24 cellular contexts compared by ENCODE assay signal in the genomic region with DNA sequence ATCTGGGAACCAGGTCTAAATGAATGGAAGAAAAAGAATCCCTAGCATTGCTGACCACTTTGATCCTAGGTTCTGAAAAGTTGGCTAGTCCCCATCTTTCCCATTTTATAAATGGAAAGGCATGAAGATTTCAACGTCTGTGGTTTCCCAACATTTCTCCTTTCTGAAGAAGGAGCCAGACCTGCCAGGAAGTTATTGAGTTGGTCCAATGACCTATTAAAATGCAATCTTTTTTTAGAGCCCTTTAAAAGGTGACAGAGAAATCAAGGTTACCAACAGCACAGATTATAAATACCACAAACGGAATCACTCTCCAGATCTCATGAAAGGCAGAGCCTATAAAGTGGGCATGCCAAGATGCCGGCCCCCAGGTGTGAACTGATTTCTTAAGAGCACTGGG.
A peak's percentile ranks its signal among the peaks of the same experiment; 100 is the strongest.
DNase-seq lines count a peak whose midpoint lies in the region; ATAC-seq, FAIRE-seq and TF ChIP-seq lines count a peak whose summit lies in the region.
"Had no signal": no experiment of that assay in that cellular context is flagged by ENCODE, and none has a peak within 500 bp of the region (broad histone marks: within the 10 kb centered on the region; RNA-seq: fewer than 3 reads in every experiment).

No MANE protein-coding gene starts in this region.

- H3K27me3 Mint-ChIP-seq in astrocyte (ENCODE audit: low read depth, unreplicated experiment), result peaks cover 1% of the 10 kb centered on the region
- peaks cover 9% of the 10 kb centered on the region for H3K27me3 Mint-ChIP-seq in T-helper 2 cell treated with Interferon-gamma antibody and Interleukin-4, amounts not matched to agents 5 μg/mL and 100 μg/mL, for 36 hours (ENCODE audit: low read depth)
- H3K27me3 Mint-ChIP-seq: naive B cell had no signal

- no peak for ATAC-seq in HG02981 (IDR thresholded peaks at IDR 0.05; ENCODE audit: unreplicated experiment)
- no peak for ATAC-seq in GM19351 (IDR thresholded peaks at IDR 0.05; ENCODE audit: unreplicated experiment)
- ATAC-seq: left lung had no signal

- H3K27me3 ChIP-seq in astrocyte (ENCODE audit: insufficient read depth, low read length) (no peaks in the 10 kb centered on the region), uterus (no peaks in the 10 kb centered on the region)
- H3K27me3 ChIP-seq: ascending aorta, left lung had no signal

- H3K4me1 Mint-ChIP-seq in astrocyte (ENCODE audit: low read depth, unreplicated experiment), result peaks cover 30% of the 10 kb centered on the region
- H3K4me1 Mint-ChIP-seq in T-helper 2 cell treated with Interferon-gamma antibody and Interleukin-4, amounts not matched to agents 5 μg/mL and 100 μg/mL, for 36 hours (ENCODE audit: low read depth), result no peaks in the 10 kb centered on the region
- H3K4me1 Mint-ChIP-seq: CD8-positive, alpha-beta memory T cell; naive B cell had no signal

- H3K4me3 ChIP-seq in astrocyte (ENCODE audit: insufficient read depth, low read depth, low read length) (no peak overlapping the region), fibroblast of villous mesenchyme (ENCODE audit: low read depth, low read length) (no peak overlapping the region), uterus (no peak overlapping the region)
- H3K4me3 ChIP-seq: ascending aorta, left lung had no signal

- no peaks in the 10 kb centered on the region for H3K79me2 ChIP-seq in astrocyte (ENCODE audit: insufficient read depth, low read length)

- no peaks in the 10 kb centered on the region for H4K20me1 ChIP-seq in astrocyte (ENCODE audit: insufficient read depth, low read length)

- H3K27ac Mint-ChIP-seq in astrocyte (ENCODE audit: unreplicated experiment), result no peak overlapping the region
- no peak overlapping the region for H3K27ac Mint-ChIP-seq in T-helper 2 cell treated with Interferon-gamma antibody and Interleukin-4, amounts not matched to agents 5 μg/mL and 100 μg/mL, for 36 hours
- H3K27ac Mint-ChIP-seq: activated naive CD8-positive, alpha-beta T cell; activated T-helper 2 cell treated with anti-CD3 and anti-CD28 coated beads, Interferon-gamma antibody, Interleukin-2, Interleukin-4, amounts not matched to agents 10 μg/mL and 5 μg/mL and 100 μg/mL, durations not matched to agents 14 hours and 24 hours and 36 hours had no signal

- TF ChIP-seq CTCF in astrocyte (IDR thresholded peaks at IDR 0.05; ENCODE audit: insufficient read depth, low read depth, low read length) (no peak), fibroblast of villous mesenchyme (IDR thresholded peaks at IDR 0.05; ENCODE audit: insufficient read depth, low read depth, low read length) (no peak), uterus (IDR thresholded peaks at IDR 0.05) (no peak)

- no peaks in the 10 kb centered on the region for H3K36me3 Mint-ChIP-seq in astrocyte (ENCODE audit: low read depth, unreplicated experiment)
- no peaks in the 10 kb centered on the region for H3K36me3 Mint-ChIP-seq in T-helper 2 cell treated with Interferon-gamma antibody and Interleukin-4, amounts not matched to agents 5 μg/mL and 100 μg/mL, for 36 hours (ENCODE audit: low read depth)
- H3K36me3 Mint-ChIP-seq: activated naive CD8-positive, alpha-beta T cell; CD8-positive, alpha-beta memory T cell; naive B cell had no signal

- H3K4me1 ChIP-seq in astrocyte (ENCODE audit: insufficient read depth, low read length), result peaks cover 9% of the 10 kb centered on the region
- H3K4me1 ChIP-seq in uterus, result no peaks in the 10 kb centered on the region
- H3K4me1 ChIP-seq: ascending aorta, left lung had no signal

- H3K36me3 ChIP-seq in astrocyte (ENCODE audit: insufficient read depth, low read length) (no peaks in the 10 kb centered on the region), uterus (no peaks in the 10 kb centered on the region)
- H3K36me3 ChIP-seq: ascending aorta, left lung had no signal

- TF ChIP-seq POLR2A in uterus (IDR thresholded peaks at IDR 0.05), result no peak

- intact Hi-C loops in uterus (cut with DNase I; ENCODE audit: low total_unique reads), result no loop called here

- DNase-seq in GM04503 (ENCODE audit: low read depth) (peak; percentile 70), astrocyte (ENCODE audit: low read depth) (peak; percentile 88), fibroblast of villous mesenchyme (ENCODE audit: low read depth) (peak; percentile 17), uterus (no peak)
- DNase-seq in T-helper 2 cell treated with Interferon-gamma antibody and Interleukin-4, amounts not matched to agents 5 μg/mL and 100 μg/mL, for 36 hours (ENCODE audit: low spot score), result no peak
- DNase-seq: AML-193; CD8-positive, alpha-beta memory T cell; GDM1; hypothalamus; left lung; naive B cell; NCI-H1105 treated with DMSO at 0.1 percent for 48 hours; NCI-H2081 treated with DMSO at 0.1 percent for 48 hours; NCI-H446 treated with DMSO at 0.1 percent for 48 hours; occipital lobe; OCI-M1; SHP77; T1000 had no signal

- peak overlapping the region; percentile 3 for H3K27ac ChIP-seq in astrocyte (ENCODE audit: low read depth, low read length)
- H3K27ac ChIP-seq in uterus, result peak overlapping the region; percentile 20 to 38
- H3K27ac ChIP-seq: ascending aorta, left lung had no signal

- H3K4me3 Mint-ChIP-seq in astrocyte (ENCODE audit: unreplicated experiment), result no peak overlapping the region
- no peak overlapping the region for H3K4me3 Mint-ChIP-seq in T-helper 2 cell treated with Interferon-gamma antibody and Interleukin-4, amounts not matched to agents 5 μg/mL and 100 μg/mL, for 36 hours
- H3K4me3 Mint-ChIP-seq: activated naive CD8-positive, alpha-beta T cell; CD8-positive, alpha-beta memory T cell; naive B cell had no signal

- H2AFZ ChIP-seq in astrocyte (ENCODE audit: low read depth, low read length), result no peak overlapping the region

- no peaks in the 10 kb centered on the region for H3K9me3 ChIP-seq in astrocyte (ENCODE audit: insufficient read depth, low read depth, low read length)
- no peaks in the 10 kb centered on the region for H3K9me3 ChIP-seq in uterus
- H3K9me3 ChIP-seq: ascending aorta, left lung had no signal

- H3K9ac ChIP-seq in astrocyte (ENCODE audit: low read length), result no peak overlapping the region

- no peak overlapping the region for H3K4me2 ChIP-seq in astrocyte (ENCODE audit: low read length)

- FAIRE-seq in astrocyte (lab: Jason Lieb, UNC), result peak; percentile 49
- FAIRE-seq: H54 had no signal

- H3K9me3 Mint-ChIP-seq in astrocyte (ENCODE audit: unreplicated experiment), result peaks cover 3% of the 10 kb centered on the region
- no peaks in the 10 kb centered on the region for H3K9me3 Mint-ChIP-seq in T-helper 2 cell treated with Interferon-gamma antibody and Interleukin-4, amounts not matched to agents 5 μg/mL and 100 μg/mL, for 36 hours
- H3K9me3 Mint-ChIP-seq: activated T-helper 2 cell treated with anti-CD3 and anti-CD28 coated beads, Interferon-gamma antibody, Interleukin-2, Interleukin-4, amounts not matched to agents 10 μg/mL and 5 μg/mL and 100 μg/mL, durations not matched to agents 14 hours and 24 hours and 36 hours; CD8-positive, alpha-beta memory T cell had no signal

Comparison
In these comparisons a context has a peak if more than half of its experiments do, and no peak if none do; other contexts are left out.
1. DNase-seq: peak in GM04503 (single experiment), astrocyte (single experiment) and fibroblast of villous mesenchyme (single experiment); none in uterus (0 of 2) and T-helper 2 cell treated with Interferon-gamma antibody and Interleukin-4, amounts not matched to agents 5 μg/mL and 100 μg/mL, for 36 hours (single experiment).